15 cellular contexts compared by ENCODE assay signal in genomic region chr2:88620015-88620414, GRCh38.
"Had no signal": no experiment of that assay in that cellular context is flagged by ENCODE, and none has a peak within 500 bp of the region (broad histone marks: within the 10 kb centered on the region; RNA-seq: fewer than 3 reads in every experiment).

No MANE protein-coding gene starts in this region.

- DNase-seq: activated gamma-delta T cell treated with Interleukin-2 at 50 U/mL for 16 hours; activated T-cell treated with anti-CD3 and anti-CD28 coated beads, Interleukin-2, amount 50 U/mL, for 1 hour; caudate nucleus; effector memory CD4-positive, alpha-beta T cell; hippocampal formation; lower lobe of right lung; naive thymus-derived CD8-positive, alpha-beta T cell; posterior cingulate gyrus; right cardiac atrium; stimulated activated naive CD8-positive, alpha-beta T cell treated with anti-CD3 and anti-CD28 coated beads, Interleukin-15, amount 100 ng/mL, for 72 hours; T-helper 2 cell; uterus had no signal

- H3K36me3 ChIP-seq: lower lobe of right lung, neutrophil, thoracic aorta, uterus had no signal

- ATAC-seq: naive thymus-derived CD8-positive, alpha-beta T cell; right cardiac atrium; stimulated activated naive CD8-positive, alpha-beta T cell treated with anti-CD3 and anti-CD28 coated beads, Interleukin-15, amount 100 ng/mL, for 72 hours had no signal

- H3K27me3 Mint-ChIP-seq: naive thymus-derived CD8-positive, alpha-beta T cell; stimulated activated naive CD8-positive, alpha-beta T cell treated with anti-CD3 and anti-CD28 coated beads, Interleukin-15, amount 100 ng/mL, for 72 hours had no signal

- H3K4me3 Mint-ChIP-seq: naive thymus-derived CD8-positive, alpha-beta T cell; stimulated activated naive CD8-positive, alpha-beta T cell treated with anti-CD3 and anti-CD28 coated beads, Interleukin-15, amount 100 ng/mL, for 72 hours had no signal

- H3K9me3 Mint-ChIP-seq: naive thymus-derived CD8-positive, alpha-beta T cell; stimulated activated naive CD8-positive, alpha-beta T cell treated with anti-CD3 and anti-CD28 coated beads, Interleukin-15, amount 100 ng/mL, for 72 hours had no signal

- H3K27ac ChIP-seq: lower lobe of right lung, neutrophil, thoracic aorta, uterus had no signal

- H3K4me3 ChIP-seq: lower lobe of right lung, smooth muscle cell, thoracic aorta, uterus had no signal

- H3K27me3 ChIP-seq: neutrophil, uterus had no signal

- H3K9me3 ChIP-seq: lower lobe of right lung, neutrophil, thoracic aorta, uterus had no signal
